In genomic region chr11:65489706-65490310, GRCh38 we compare ENCODE assay signal across 8 cellular contexts. TPM values are rescaled to one million over a fixed set of nuclear protein-coding genes. Genes with fewer than 3 reads are reported as not detected.
DNase-seq lines count a peak whose midpoint lies in the region; ATAC-seq, FAIRE-seq and TF ChIP-seq lines count a peak whose summit lies in the region.

No MANE protein-coding gene starts in this region.

- DNase-seq in GM23338 (ENCODE audit: low spot score) (no peak), adrenal gland (peak in 6 of 7 donors; percentile 55 to 82 (median 72)), urothelium cell line (ENCODE audit: low spot score) (no peak)
- DNase-seq in activated CD4-positive, alpha-beta memory T cell treated with anti-CD3 and anti-CD28 coated beads for 36 hours: no peak
- DNase-seq in stimulated activated CD4-positive, alpha-beta T cell treated with anti-CD3 and anti-CD28 coated beads, Interleukin-4, amount 100 ng/mL, for 1 hour: no peak
- no peak for DNase-seq in stimulated activated effector memory CD8-positive, alpha-beta T cell treated with anti-CD3 and anti-CD28 coated beads, Interleukin-12 subunit alpha, Interleukin-12 subunit beta, amount 100 ng/mL, for 72 hours (ENCODE audit: low spot score in 2 of 2)

- H3K9me2 ChIP-seq in GM23338 (ENCODE audit: insufficient read depth): no peaks in the 10 kb centered on the region

- no peaks in the 10 kb centered on the region for H3K79me2 ChIP-seq in GM23338 (replicated peaks; ENCODE audit: insufficient read depth)

- H4K20me1 ChIP-seq in GM23338 (replicated peaks; ENCODE audit: insufficient read depth): no peaks in the 10 kb centered on the region

- ATAC-seq in GM23338: no peak
- no peak for ATAC-seq in stimulated activated effector memory CD8-positive, alpha-beta T cell treated with anti-CD3 and anti-CD28 coated beads, Interleukin-12 subunit alpha, Interleukin-12 subunit beta, amount 100 ng/mL, for 72 hours

- TF ChIP-seq POLR2A in adrenal gland (IDR thresholded peaks at IDR 0.05): no peak

- H3K27ac Mint-ChIP-seq in GM23338: peak overlapping the region; percentile 99
- no peak overlapping the region for H3K27ac Mint-ChIP-seq in activated CD4-positive, alpha-beta memory T cell treated with anti-CD3 and anti-CD28 coated beads for 36 hours
- H3K27ac Mint-ChIP-seq in stimulated activated effector memory CD8-positive, alpha-beta T cell treated with anti-CD3 and anti-CD28 coated beads, Interleukin-12 subunit alpha, Interleukin-12 subunit beta, amount 100 ng/mL, for 72 hours: no peak overlapping the region

- FAIRE-seq in urothelium cell line (lab: Jason Lieb, UNC): no peak

- 21 to 46% (median 38%) methylated on average over 4 to 8 of the region's 8 CpGs for WGBS in adrenal gland, 4 donors

- POLR2A ChIA-PET in activated CD4-positive, alpha-beta memory T cell treated with anti-CD3 and anti-CD28 coated beads for 36 hours (lab: Charles Lee): interaction anchor here (18.0 to 26.8 kb wide), 3 partner anchors 14 to 67 kb away, joined by 473 to 4089 read pairs (median 824); partner anchors contain the start of genes MALAT1 and NEAT1

- intact Hi-C loops in adrenal gland (cut with DNase I): loop anchor here in 1 of 2 donors (2.0 kb wide), 1 partner anchor 19 kb away; no protein-coding TSS in a partner anchor
- intact Hi-C loops in activated CD4-positive, alpha-beta memory T cell treated with anti-CD3 and anti-CD28 coated beads for 36 hours (cut with micrococcal nuclease): no loop called here

- no peak overlapping the region for H2AFZ ChIP-seq in GM23338

- H3K27me3 ChIP-seq in GM23338 (ENCODE audit: insufficient read depth) (no peaks in the 10 kb centered on the region), adrenal gland (no peaks in the 10 kb centered on the region), skeletal muscle tissue (ENCODE audit: control insufficient read depth in 3 of 3, insufficient read depth in 3 of 3, low read length in 3 of 3) (no peaks in the 10 kb centered on the region)

- H3K36me3 Mint-ChIP-seq in GM23338 (ENCODE audit: low read depth): no peaks in the 10 kb centered on the region
- H3K36me3 Mint-ChIP-seq in activated CD4-positive, alpha-beta memory T cell treated with anti-CD3 and anti-CD28 coated beads for 36 hours: peaks cover 2% of the 10 kb centered on the region
- H3K36me3 Mint-ChIP-seq in stimulated activated effector memory CD8-positive, alpha-beta T cell treated with anti-CD3 and anti-CD28 coated beads, Interleukin-12 subunit alpha, Interleukin-12 subunit beta, amount 100 ng/mL, for 72 hours: peaks cover 6% of the 10 kb centered on the region

- H3K4me3 ChIP-seq in GM23338 (no peak overlapping the region), adrenal gland (peak overlapping the region in 1 of 4 donors; percentile 8), iPS-18c (ENCODE audit: insufficient read depth, low read depth, low read length) (0 out of 2 replicates have a peak overlapping the region, but pooled peaks have one; percentile 5), skeletal muscle tissue (ENCODE audit: low read length in 3 of 3) (peak overlapping the region in 2 of 3 donors; percentile 43 to 54)

- no peaks in the 10 kb centered on the region for H3K36me3 ChIP-seq in GM23338 (ENCODE audit: insufficient read depth)
- H3K36me3 ChIP-seq in adrenal gland (replicated peaks in 1 of 2): no peaks in the 10 kb centered on the region
- H3K36me3 ChIP-seq in skeletal muscle tissue (ENCODE audit: control insufficient read depth in 3 of 3, insufficient read depth in 3 of 3, low read length in 3 of 3): no peaks in the 10 kb centered on the region

- peaks cover 89% of the 10 kb centered on the region for H3K4me1 Mint-ChIP-seq in GM23338
- H3K4me1 Mint-ChIP-seq in activated CD4-positive, alpha-beta memory T cell treated with anti-CD3 and anti-CD28 coated beads for 36 hours (ENCODE audit: low read depth): peaks cover 59% of the 10 kb centered on the region
- peaks cover 54% of the 10 kb centered on the region for H3K4me1 Mint-ChIP-seq in stimulated activated effector memory CD8-positive, alpha-beta T cell treated with anti-CD3 and anti-CD28 coated beads, Interleukin-12 subunit alpha, Interleukin-12 subunit beta, amount 100 ng/mL, for 72 hours

- peaks cover 19% of the 10 kb centered on the region for H3F3A ChIP-seq in GM23338 (replicated peaks; ENCODE audit: low read depth)

- H3K4me3 Mint-ChIP-seq in GM23338: peak overlapping the region; percentile 34; the same call in 1 of the 3 replicates
- no peak overlapping the region for H3K4me3 Mint-ChIP-seq in activated CD4-positive, alpha-beta memory T cell treated with anti-CD3 and anti-CD28 coated beads for 36 hours
- no peak overlapping the region for H3K4me3 Mint-ChIP-seq in stimulated activated effector memory CD8-positive, alpha-beta T cell treated with anti-CD3 and anti-CD28 coated beads, Interleukin-12 subunit alpha, Interleukin-12 subunit beta, amount 100 ng/mL, for 72 hours

- peak overlapping the region; percentile 25 to 84 (median 55) for H3K9ac ChIP-seq in skeletal muscle tissue (ENCODE audit: low read depth in 1 of 3, low read length in 3 of 3)

- TF ChIP-seq CTCF in GM23338 (conservative IDR thresholded peaks at IDR 0.05; ENCODE audit: low read depth in 2 of 2) (no peak), adrenal gland (IDR thresholded peaks at IDR 0.05) (no peak)

- peak overlapping the region; percentile 76 for H3K4me2 ChIP-seq in GM23338

- peak overlapping the region; percentile 98 for H3K27ac ChIP-seq in GM23338 (ENCODE audit: low read depth)
- H3K27ac ChIP-seq in adrenal gland: peak overlapping the region; percentile 95 to 100 (median 99)
- H3K27ac ChIP-seq in skeletal muscle tissue (ENCODE audit: low read depth, low read length): peak overlapping the region; percentile 100

- H3K9me3 Mint-ChIP-seq in GM23338: no peaks in the 10 kb centered on the region; the same call in 2 of the 3 replicates
- no peaks in the 10 kb centered on the region for H3K9me3 Mint-ChIP-seq in activated CD4-positive, alpha-beta memory T cell treated with anti-CD3 and anti-CD28 coated beads for 36 hours
- no peaks in the 10 kb centered on the region for H3K9me3 Mint-ChIP-seq in stimulated activated effector memory CD8-positive, alpha-beta T cell treated with anti-CD3 and anti-CD28 coated beads, Interleukin-12 subunit alpha, Interleukin-12 subunit beta, amount 100 ng/mL, for 72 hours

- H3K4me1 ChIP-seq in GM23338 (ENCODE audit: insufficient read depth): peaks cover 79% of the 10 kb centered on the region
- H3K4me1 ChIP-seq in adrenal gland (replicated peaks in 1 of 2): peaks cover 87 to 97% of the 10 kb centered on the region in 2 donors
- peaks cover 89 to 90% (median 90%) of the 10 kb centered on the region in 3 donors for H3K4me1 ChIP-seq in skeletal muscle tissue (ENCODE audit: control insufficient read depth in 3 of 3, insufficient read depth in 3 of 3, low read length in 3 of 3)

- CTCF ChIA-PET in activated CD4-positive, alpha-beta memory T cell treated with anti-CD3 and anti-CD28 coated beads for 36 hours (lab: Charles Lee): interaction anchor here (1.3 to 1.6 kb wide), 5 partner anchors 9 to 160 kb away, joined by 3 to 5 read pairs (median 4); partner anchors contain the start of gene MALAT1

- H3K9me3 ChIP-seq in adrenal gland (replicated peaks in 1 of 3): no peaks in the 10 kb centered on the region
- H3K9me3 ChIP-seq in iPS-18c (ENCODE audit: control insufficient read depth, insufficient read depth, low read length): no peaks in the 10 kb centered on the region
- H3K9me3 ChIP-seq in skeletal muscle tissue (ENCODE audit: control insufficient read depth in 3 of 3, low read length in 3 of 3): no peaks in the 10 kb centered on the region

- H3K27me3 Mint-ChIP-seq in GM23338 (ENCODE audit: insufficient read depth, low read depth, poor library complexity): peaks cover 35% of the 10 kb centered on the region
- no peaks in the 10 kb centered on the region for H3K27me3 Mint-ChIP-seq in activated CD4-positive, alpha-beta memory T cell treated with anti-CD3 and anti-CD28 coated beads for 36 hours

TF ChIP-seq in GM23338, 12 proteins besides CTCF, POLR2A, EP300 and RAD21:
- TF ChIP-seq REST (IDR thresholded peaks at IDR 0.05; ENCODE audit: unreplicated experiment) (no peak), EZH2 (IDR thresholded peaks at IDR 0.05; ENCODE audit: low read depth, unreplicated experiment) (no peak)

RNA-seq across cellular contexts. Expression of gene MALAT1, which starts 9.0 kb away (rescaled TPM):
- total RNA-seq in GM23338 (2014; rRNA removed; shearing (Covaris generic)): 1,789 and 2,206 TPM in 2 replicates
- polyA plus RNA-seq in GM23338 (2016; fragmentation: Nextera tagmentation; extraction: Ambion mirVana) (4,618 and 6,020 TPM in 2 replicates), adrenal gland (1,000 to 10,000 TPM in 1 of 3 donors, 100 to 1,000 TPM in 2; 237 to 9,519 (median 973) TPM)
- total RNA-seq in adrenal gland (over 10,000 TPM in 5 of 8 donors, 1,000 to 10,000 TPM in 3; 5,921 to 17,143 (median 10,900) TPM), skeletal muscle tissue (7,794 TPM)
- 1,000 to 10,000 TPM; 8,046 to 8,888 TPM for total RNA-seq in activated CD4-positive, alpha-beta memory T cell treated with anti-CD3 and anti-CD28 coated beads for 36 hours

RNA-seq across cellular contexts. Expression of gene SCYL1, which starts 35.1 kb away (rescaled TPM):
- total RNA-seq in GM23338 (2014; rRNA removed; shearing (Covaris generic)): 55.1 and 66.1 TPM in 2 replicates
- polyA plus RNA-seq in GM23338 (2016; fragmentation: Nextera tagmentation; extraction: Ambion mirVana) (52.7 and 61.7 TPM in 2 replicates), adrenal gland (100 to 1,000 TPM in 2 of 3 donors, 10 to 100 TPM in 1; 52.3 to 395 (median 329) TPM)
- total RNA-seq in adrenal gland (100 to 1,000 TPM; 105 to 240 (median 145) TPM), skeletal muscle tissue (36.0 TPM)
- 10 to 100 TPM; 67.8 to 69.8 TPM for total RNA-seq in activated CD4-positive, alpha-beta memory T cell treated with anti-CD3 and anti-CD28 coated beads for 36 hours

Comparison
In these comparisons a context has a peak if more than half of its experiments do, and no peak if none do; other contexts are left out.
1. DNase-seq: peak in adrenal gland (6 of 7); none in GM23338 (single experiment), activated CD4-positive, alpha-beta memory T cell treated with anti-CD3 and anti-CD28 coated beads for 36 hours (single experiment), stimulated activated CD4-positive, alpha-beta T cell treated with anti-CD3 and anti-CD28 coated beads, Interleukin-4, amount 100 ng/mL, for 1 hour (single experiment), urothelium cell line (single experiment) and stimulated activated effector memory CD8-positive, alpha-beta T cell treated with anti-CD3 and anti-CD28 coated beads, Interleukin-12 subunit alpha, Interleukin-12 subunit beta, amount 100 ng/mL, for 72 hours (0 of 2).
2. Peak in every context shown above with its lines, with median percentiles within 50 percentile points of each other: H3K27ac ChIP-seq.